In genomic region chr2:226835796-226836547, GRCh38 we compare ENCODE assay signal across 8 cellular contexts. TPM values are rescaled to one million over a fixed set of nuclear protein-coding genes. Genes with fewer than 3 reads are reported as not detected.
DNase-seq lines count a peak whose midpoint lies in the region; ATAC-seq, FAIRE-seq and TF ChIP-seq lines count a peak whose summit lies in the region.

TSS of gene RHBDD1 (plus strand) at chr2:226836054. CDS start at chr2:226864694, 28,640 bp downstream.

- peak; percentile 28; the same call in 1 of the 2 replicates for TF ChIP-seq RAD21 in HepG2 (CRISPR knock-in tag; IDR thresholded peaks at IDR 0.05)

- peak within 1 kb of the TSS; percentile 88 for H3K9ac ChIP-seq in BLaER1
- H3K9ac ChIP-seq in HepG2 (ENCODE audit: insufficient read depth, low read depth, low read length), result peak within 1 kb of the TSS; percentile 76

- TF ChIP-seq EP300 in HepG2 (IDR thresholded peaks at IDR 0.05; ENCODE audit: low read depth in 2 of 2, low read length in 2 of 2), result no peak
- TF ChIP-seq EP300 in HepG2 (CRISPR knock-in tag; IDR thresholded peaks at IDR 0.05; ENCODE audit: borderline replicate concordance), result no peak

- POLR2A ChIA-PET in HepG2 (lab: Yijun Ruan, JAX), result interaction anchor here (0.7 to 2.7 kb wide), 3 partner anchors 10 to 149 kb away, joined by 3 to 15 read pairs (median 4); no protein-coding TSS in a partner anchor

- H2AFZ ChIP-seq in HepG2 (ENCODE audit: low read length), result peak within 1 kb of the TSS; percentile 90

- FAIRE-seq in HepG2 (lab: Jason Lieb, UNC), result no peak

- WGBS in HepG2 (ENCODE audit: low lambda C conversion rate), result 53% methylated on average over 70 of the region's 75 CpGs

- H3K27ac ChIP-seq in BLaER1 (peak within 1 kb of the TSS; percentile 93), HepG2 (ENCODE audit: extremely low read length, insufficient read depth, low read length) (peak within 1 kb of the TSS; percentile 59)

- TF ChIP-seq POLR2A in HepG2 (IDR thresholded peaks at IDR 0.05; ENCODE audit: insufficient read depth in 1 of 2, low read depth in 2 of 2, low read length in 2 of 2), result peak; percentile 63 to 77

- H4K20me1 ChIP-seq in BLaER1, result no peaks in the 10 kb centered on the region
- no peaks in the 10 kb centered on the region for H4K20me1 ChIP-seq in HepG2 (ENCODE audit: insufficient read depth, low read length)

- CTCF ChIA-PET in HepG2 (lab: Yijun Ruan, JAX; ENCODE audit: low intra/inter-chr PET ratio, low total read pairs), result no interaction called here

- H3K4me2 ChIP-seq in BLaER1 (peak within 1 kb of the TSS; percentile 89), HepG2 (ENCODE audit: low read depth, low read length) (peak within 1 kb of the TSS; percentile 88)

- H3K36me3 ChIP-seq in BLaER1 (peaks cover 4% of the 10 kb centered on the region; the same call in 1 of the 2 replicates), HepG2 (replicated peaks in 1 of 2; ENCODE audit: control insufficient read depth in 1 of 2, insufficient read depth in 2 of 2, low read length in 2 of 2) (no peaks in the 10 kb centered on the region)

- no peak for TF ChIP-seq CTCF in HepG2 (CRISPR knock-in tag; IDR thresholded peaks at IDR 0.05)

- BruUV-seq in HepG2 (replicated peaks; lab: Mats Ljungman, UMichigan), result no TSS peak

- peak within 1 kb of the TSS; percentile 74 for H3K4me3 ChIP-seq in BLaER1
- peak within 1 kb of the TSS; percentile 68 to 84 (median 77) for H3K4me3 ChIP-seq in HepG2 (replicated peaks in 1 of 3; ENCODE audit: insufficient read depth in 1 of 3, low read depth in 2 of 3, low read length in 3 of 3)

- ATAC-seq in GM19324 (IDR thresholded peaks at IDR 0.05; ENCODE audit: low FRiP score, unreplicated experiment), result peak; percentile 93
- peak; percentile 78 for ATAC-seq in HG03469 (IDR thresholded peaks at IDR 0.05; ENCODE audit: unreplicated experiment)
- ATAC-seq in HepG2, result peak; percentile 93

- DNase-seq in NCI-H748 (lab: John Stamatoyannopoulos, UW; ENCODE audit: unreplicated experiment), result peak; percentile 97
- peak; percentile 90 to 93 for DNase-seq in activated CD4-positive, alpha-beta T cell treated with anti-CD3 and anti-CD28 coated beads, Interleukin-2, amount 50 U/mL, for 4 hours
- DNase-seq in dermis blood vessel endothelial cell, result peak; percentile 96
- peak; percentile 62 for DNase-seq in HepG2 (ENCODE audit: low spot score)
- DNase-seq in stimulated activated CD4-positive, alpha-beta T cell treated with anti-CD3 and anti-CD28 coated beads, Interleukin-4, amount 100 ng/mL, for 1 hour, result peak; percentile 94

- H3K4me1 ChIP-seq in BLaER1, result peaks cover 32% of the 10 kb centered on the region
- H3K4me1 ChIP-seq in HepG2 (ENCODE audit: insufficient read depth, low read length), result peaks cover 36% of the 10 kb centered on the region

- in situ Hi-C loops in HepG2 (cut with HindIII; ENCODE audit: extremely low pct_ligation_motif_present, low pct_unique_long_range_greater_than_20kb), result no loop called here

- H3K79me2 ChIP-seq in HepG2 (ENCODE audit: insufficient read depth, low read length), result no peaks in the 10 kb centered on the region

- intact Hi-C loops in HepG2 (cut with micrococcal nuclease; ENCODE audit: unreplicated experiment), result loop anchor here (1.0 kb wide), 1 partner anchor 34 kb away; no protein-coding TSS in a partner anchor

- H3K27me3 ChIP-seq in BLaER1 (no peaks in the 10 kb centered on the region), HepG2 (ENCODE audit: control insufficient read depth in 1 of 2, insufficient read depth in 2 of 2, low read length in 2 of 2) (no peaks in the 10 kb centered on the region)

- H3K9me3 ChIP-seq in BLaER1, result no peaks in the 10 kb centered on the region
- H3K9me3 ChIP-seq in HepG2 (ENCODE audit: low read length), result no peaks in the 10 kb centered on the region

TF ChIP-seq in HepG2, 621 proteins besides CTCF, POLR2A, EP300 and RAD21 (continues in another document):
- TF ChIP-seq, protein P1, sequence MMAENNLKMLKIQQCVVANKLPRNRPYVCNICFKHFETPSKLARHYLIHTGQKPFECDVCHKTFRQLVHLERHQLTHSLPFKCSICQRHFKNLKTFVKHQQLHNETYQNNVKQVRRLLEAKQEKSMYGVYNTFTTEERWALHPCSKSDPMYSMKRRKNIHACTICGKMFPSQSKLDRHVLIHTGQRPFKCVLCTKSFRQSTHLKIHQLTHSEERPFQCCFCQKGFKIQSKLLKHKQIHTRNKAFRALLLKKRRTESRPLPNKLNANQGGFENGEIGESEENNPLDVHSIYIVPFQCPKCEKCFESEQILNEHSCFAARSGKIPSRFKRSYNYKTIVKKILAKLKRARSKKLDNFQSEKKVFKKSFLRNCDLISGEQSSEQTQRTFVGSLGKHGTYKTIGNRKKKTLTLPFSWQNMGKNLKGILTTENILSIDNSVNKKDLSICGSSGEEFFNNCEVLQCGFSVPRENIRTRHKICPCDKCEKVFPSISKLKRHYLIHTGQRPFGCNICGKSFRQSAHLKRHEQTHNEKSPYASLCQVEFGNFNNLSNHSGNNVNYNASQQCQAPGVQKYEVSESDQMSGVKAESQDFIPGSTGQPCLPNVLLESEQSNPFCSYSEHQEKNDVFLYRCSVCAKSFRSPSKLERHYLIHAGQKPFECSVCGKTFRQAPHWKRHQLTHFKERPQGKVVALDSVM (CRISPR knock-in tag; IDR thresholded peaks at IDR 0.05), result peak; percentile 95
- TF ChIP-seq ZNF224 (CRISPR knock-in tag; IDR thresholded peaks at IDR 0.05) (0 out of 2 replicates have a peak, but pooled peaks have one; percentile 76), ZNF672 (CRISPR knock-in tag; IDR thresholded peaks at IDR 0.05) (no peak), ZFP37 (CRISPR knock-in tag; IDR thresholded peaks at IDR 0.05; ENCODE audit: borderline replicate concordance) (0 out of 2 replicates have a peak, but pooled peaks have one; percentile 21), ZNF441 (CRISPR knock-in tag; IDR thresholded peaks at IDR 0.05; ENCODE audit: borderline replicate concordance) (no peak), MEIS2 (CRISPR knock-in tag; IDR thresholded peaks at IDR 0.05) (no peak), SAFB2 (CRISPR knock-in tag; IDR thresholded peaks at IDR 0.05; ENCODE audit: borderline replicate concordance, low read depth) (peak; percentile 37; the same call in 1 of the 2 replicates), POLR2AphosphoS5 (IDR thresholded peaks at IDR 0.05; ENCODE audit: low read depth, low read length) (peak; percentile 69), RFX3 (CRISPR knock-in tag; IDR thresholded peaks at IDR 0.05) (no peak), HNRNPL (IDR thresholded peaks at IDR 0.05; ENCODE audit: low read depth, low read length) (no peak), ERF (CRISPR knock-in tag; IDR thresholded peaks at IDR 0.05) (peak; percentile 54; the same call in 1 of the 2 replicates), FOXP1 (IDR thresholded peaks at IDR 0.05) (no peak), FOXP1 (CRISPR knock-in tag; IDR thresholded peaks at IDR 0.05) (no peak; the same call in 1 of the 2 replicates), CENPT (CRISPR knock-in tag; IDR thresholded peaks at IDR 0.05; ENCODE audit: low read depth) (no peak), ZNF570 (CRISPR knock-in tag; IDR thresholded peaks at IDR 0.05; ENCODE audit: borderline replicate concordance) (0 out of 2 replicates have a peak, but pooled peaks have one; percentile 59), MZF1 (CRISPR knock-in tag; IDR thresholded peaks at IDR 0.05; ENCODE audit: borderline replicate concordance) (0 out of 2 replicates have a peak, but pooled peaks have one; percentile 21), TEAD2 (CRISPR knock-in tag; IDR thresholded peaks at IDR 0.05) (no peak), ZNF253 (CRISPR knock-in tag; IDR thresholded peaks at IDR 0.05; ENCODE audit: borderline replicate concordance) (no peak)
- TF ChIP-seq, protein P2, sequence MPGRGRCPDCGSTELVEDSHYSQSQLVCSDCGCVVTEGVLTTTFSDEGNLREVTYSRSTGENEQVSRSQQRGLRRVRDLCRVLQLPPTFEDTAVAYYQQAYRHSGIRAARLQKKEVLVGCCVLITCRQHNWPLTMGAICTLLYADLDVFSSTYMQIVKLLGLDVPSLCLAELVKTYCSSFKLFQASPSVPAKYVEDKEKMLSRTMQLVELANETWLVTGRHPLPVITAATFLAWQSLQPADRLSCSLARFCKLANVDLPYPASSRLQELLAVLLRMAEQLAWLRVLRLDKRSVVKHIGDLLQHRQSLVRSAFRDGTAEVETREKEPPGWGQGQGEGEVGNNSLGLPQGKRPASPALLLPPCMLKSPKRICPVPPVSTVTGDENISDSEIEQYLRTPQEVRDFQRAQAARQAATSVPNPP (CRISPR knock-in tag; IDR thresholded peaks at IDR 0.05), result no peak

RNA-seq across cellular contexts. Expression of gene RHBDD1, which starts in this region (rescaled TPM):
- total RNA-seq in dermis blood vessel endothelial cell (14.3 and 16.0 TPM in 2 replicates), HepG2 (2016; rRNA removed; fragmentation: Illumina TruSeq; extraction: Trizol) (8.2 and 8.8 TPM in 2 replicates)
- 25.4 and 28.6 TPM in 2 replicates for total RNA-seq in HepG2 (2016; cell fraction: cytosol; rRNA removed; fragmentation: Illumina TruSeq; extraction: Trizol; ENCODE audit: low read depth)
- total RNA-seq in HepG2 (2016; cell fraction: insoluble cytoplasmic fraction; rRNA removed; fragmentation: Illumina TruSeq; extraction: Trizol), result 8.3 and 8.9 TPM in 2 replicates
- 14.2 and 17.1 TPM in 2 replicates for total RNA-seq in HepG2 (2016; cell fraction: membrane; rRNA removed; fragmentation: Illumina TruSeq; extraction: Trizol)
- total RNA-seq in HepG2 (2016; cell fraction: nucleus; rRNA removed; fragmentation: Illumina TruSeq; extraction: Trizol), result 18.0 and 18.2 TPM in 2 replicates
- polyA plus RNA-seq in HepG2 (2011; rRNA removed), result 8.7 and 9.5 TPM in 2 replicates
- 4.1 and 6.4 TPM in 2 replicates for polyA plus RNA-seq in HepG2 (2011; cell fraction: cytosol; rRNA removed)
- 5.5 and 7.6 TPM in 2 replicates for polyA plus RNA-seq in HepG2 (2011; cell fraction: nucleus; rRNA removed)
- 6.4 and 10.1 TPM in 2 replicates for polyA plus RNA-seq in HepG2 (2012)
- polyA plus RNA-seq in HepG2 (2016; cell fraction: cytosol; fragmentation: Illumina TruSeq; extraction: Trizol; ENCODE audit: low read depth), result 0.42 and 1.1 TPM in 2 replicates
- polyA plus RNA-seq in HepG2 (2016; cell fraction: insoluble cytoplasmic fraction; fragmentation: Illumina TruSeq; extraction: Trizol; ENCODE audit: low read depth), result 4.6 and 4.8 TPM in 2 replicates
- 2.7 and 3.3 TPM in 2 replicates for polyA plus RNA-seq in HepG2 (2016; cell fraction: membrane; fragmentation: Illumina TruSeq; extraction: Trizol; ENCODE audit: low read depth)
- 3.7 and 5.6 TPM in 2 replicates for polyA plus RNA-seq in HepG2 (2016; cell fraction: nucleus; fragmentation: Illumina TruSeq; extraction: Trizol; ENCODE audit: insufficient read depth, low read depth)
- 8.3 and 22.5 TPM in 2 replicates for polyA minus RNA-seq in HepG2 (2011; rRNA and poly(A)+ RNA removed; ENCODE audit: low replicate concordance)
- 19.6 and 21.3 TPM in 2 replicates for polyA minus RNA-seq in HepG2 (2011; cell fraction: cytosol; rRNA and poly(A)+ RNA removed)
- 44.3 and 54.3 TPM in 2 replicates for polyA minus RNA-seq in HepG2 (2011; cell fraction: nucleus; rRNA and poly(A)+ RNA removed)

Comparison
In these comparisons a context has a peak if more than half of its experiments do, and no peak if none do; other contexts are left out.
1. Peak in every context shown above with its lines: DNase-seq, ATAC-seq, H3K4me3 ChIP-seq and H3K27ac ChIP-seq.